Comparison of ENCODE assay signal across 21 cellular contexts in genomic region chr17:58028591-58028990, GRCh38. TPM values are rescaled to one million over a fixed set of nuclear protein-coding genes. Genes with fewer than 3 reads are reported as not detected.
DNase-seq lines count a peak whose midpoint lies in the region; ATAC-seq, FAIRE-seq and TF ChIP-seq lines count a peak whose summit lies in the region.
"Had no signal": no experiment of that assay in that cellular context is flagged by ENCODE, and none has a peak within 500 bp of the region (broad histone marks: within the 10 kb centered on the region; RNA-seq: fewer than 3 reads in every experiment).

No MANE protein-coding gene starts in this region.

- CTCF ChIA-PET in HEK293T (lab: Yijun Ruan, JAX): no interaction called here
- CTCF ChIA-PET in K562 (lab: Yijun Ruan, JAX; ENCODE audit: low intra/inter-chr PET ratio): no interaction called here

- H3K9me1 ChIP-seq in K562 (ENCODE audit: control insufficient read depth, insufficient read depth, low read length): no peaks in the 10 kb centered on the region

- in situ Hi-C loops in K562 (cut with MboI): no loop called here
- in situ Hi-C loops in brain microvascular endothelial cell (cut with HindIII; ENCODE audit: low pct_ligation_motif_present, low sequenced_read_pairs): no loop called here

- ATAC-seq in K562 (no peak), HG03378 (IDR thresholded peaks at IDR 0.05; ENCODE audit: unreplicated experiment) (no peak)
- no peak for ATAC-seq in stimulated activated naive B cell treated with anti-CD40 and anti-IgM and Interleukin-4, amounts not matched to agents 10 μg/mL and 1 μg/mL and 100 μg/mL, for 72 hours (replicated peaks)
- ATAC-seq: A549 had no signal

- TF ChIP-seq POLR2A in K562 (conservative IDR thresholded peaks at IDR 0.05): no peak

- no peak overlapping the region for H3K9ac ChIP-seq in K562 (ENCODE audit: insufficient read depth in 1 of 2, low read depth in 2 of 2, low read length in 2 of 2)

- intact Hi-C loops in K562 (cut with micrococcal nuclease): no loop called here

- H3K4me3 ChIP-seq in K562 (no peak overlapping the region), brain microvascular endothelial cell (ENCODE audit: low read depth, low read length) (no peak overlapping the region)
- H3K4me3 ChIP-seq: A549 had no signal

- peak; percentile 11 for DNase-seq in DMS53 (lab: John Stamatoyannopoulos, UW)
- DNase-seq in DMS53 treated with DMSO at 0.1 percent for 48 hours (lab: John Stamatoyannopoulos, UW; ENCODE audit: unreplicated experiment): no peak
- DNase-seq in HEK293T (ENCODE audit: extremely low spot score): no peak
- DNase-seq in K562 (ENCODE audit: extremely low read depth in 1 of 4, low spot score in 3 of 4): peak in 1 of 4 experiments; percentile 17
- no peak for DNase-seq in brain microvascular endothelial cell
- DNase-seq in stimulated activated naive B cell treated with anti-CD40 and anti-IgM and Interleukin-4, amounts not matched to agents 10 μg/mL and 1 μg/mL and 100 μg/mL, for 72 hours: no peak
- DNase-seq: AML-193; Calu3; CD4-positive, alpha-beta memory T cell; GOT3; H7; KBM-7 had no signal

- H3K4me2 ChIP-seq in K562 (ENCODE audit: insufficient read depth, low read length): no peak overlapping the region
- H3K4me2 ChIP-seq: A549 had no signal

- peaks cover 0 to 5% of the 10 kb centered on the region in 2 donors for H3K36me3 Mint-ChIP-seq in stimulated activated naive B cell treated with anti-CD40 and anti-IgM and Interleukin-4, amounts not matched to agents 10 μg/mL and 1 μg/mL and 100 μg/mL, for 72 hours
- H3K36me3 Mint-ChIP-seq: CD4-positive, alpha-beta memory T cell had no signal

- H3K27me3 ChIP-seq in K562 (ENCODE audit: control insufficient read depth in 2 of 2, insufficient read depth in 2 of 2, low read length in 2 of 2) (peaks cover 5 to 7% of the 10 kb centered on the region in 2 experiments; a peak in 3 of 5 replicates), brain microvascular endothelial cell (replicated peaks) (peaks cover 2% of the 10 kb centered on the region)

- H3K9me3 ChIP-seq in K562 (replicated peaks; ENCODE audit: control insufficient read depth, insufficient read depth, low read depth, low read length): no peaks in the 10 kb centered on the region

- no peaks in the 10 kb centered on the region for H3K4me1 ChIP-seq in K562 (replicated peaks in 1 of 2; ENCODE audit: control insufficient read depth in 2 of 2, insufficient read depth in 2 of 2, low read length in 2 of 2)
- H3K4me1 ChIP-seq: A549 had no signal

- H3K9me3 Mint-ChIP-seq in stimulated activated naive B cell treated with anti-CD40 and anti-IgM and Interleukin-4, amounts not matched to agents 10 μg/mL and 1 μg/mL and 100 μg/mL, for 72 hours: peaks cover 0 to 2% of the 10 kb centered on the region in 2 donors
- H3K9me3 Mint-ChIP-seq: CD4-positive, alpha-beta memory T cell had no signal

- H3K4me3 Mint-ChIP-seq in stimulated activated naive B cell treated with anti-CD40 and anti-IgM and Interleukin-4, amounts not matched to agents 10 μg/mL and 1 μg/mL and 100 μg/mL, for 72 hours: no peak overlapping the region
- H3K4me3 Mint-ChIP-seq: CD14-positive monocyte; CD4-positive, alpha-beta memory T cell had no signal

- no TSS peak for BruUV-seq in K562 (replicated peaks; lab: Mats Ljungman, UMichigan)

- no peaks in the 10 kb centered on the region for H3K79me2 ChIP-seq in K562 (ENCODE audit: control insufficient read depth, insufficient read depth, low read length)

- H3K27me3 Mint-ChIP-seq in stimulated activated naive B cell treated with anti-CD40 and anti-IgM and Interleukin-4, amounts not matched to agents 10 μg/mL and 1 μg/mL and 100 μg/mL, for 72 hours: peaks cover 36 to 48% of the 10 kb centered on the region in 2 donors

- H3K27ac ChIP-seq in C4-2B (peak overlapping the region; percentile 13), K562 (ENCODE audit: extremely low read depth, low read depth, low read length) (no peak overlapping the region), brain microvascular endothelial cell (no peak overlapping the region)
- H3K27ac ChIP-seq: 22Rv1, A549, HL-60 had no signal

- TF ChIP-seq RAD21 in K562 (CRISPR knock-in tag; conservative IDR thresholded peaks at IDR 0.05 in 1 of 2, IDR thresholded peaks at IDR 0.05 in 1 of 2): no peak

- POLR2A ChIA-PET in HEK293T (lab: Yijun Ruan, JAX) (interaction anchor here (1.0 kb wide), 1 partner anchor 21 kb away, joined by 3 read pairs; the partner anchor contains the start of gene SRSF1), K562 (lab: Yijun Ruan, JAX) (interaction anchor here (0.6 kb wide), 1 partner anchor 32 kb away, joined by 3 read pairs; no protein-coding TSS in a partner anchor)

- no peak for FAIRE-seq in K562 (lab: Jason Lieb, UNC)
- FAIRE-seq: A549, G401.6, GM12892, GM18507 had no signal

- H3K36me3 ChIP-seq in K562 (ENCODE audit: control insufficient read depth, insufficient read depth, low read length) (no peaks in the 10 kb centered on the region), brain microvascular endothelial cell (replicated peaks) (no peaks in the 10 kb centered on the region)

- H4K20me1 ChIP-seq in K562 (replicated peaks; ENCODE audit: control insufficient read depth, insufficient read depth, low read length): no peaks in the 10 kb centered on the region

- TF ChIP-seq EP300 in K562 (IDR thresholded peaks at IDR 0.05; ENCODE audit: low read length): no peak

- H3K27ac Mint-ChIP-seq in stimulated activated naive B cell treated with anti-CD40 and anti-IgM and Interleukin-4, amounts not matched to agents 10 μg/mL and 1 μg/mL and 100 μg/mL, for 72 hours: no peak overlapping the region
- H3K27ac Mint-ChIP-seq: CD4-positive, alpha-beta memory T cell had no signal

- TF ChIP-seq CTCF in C4-2B (conservative IDR thresholded peaks at IDR 0.05) (no peak), K562 (IDR thresholded peaks at IDR 0.05 in 2 of 3, conservative IDR thresholded peaks at IDR 0.05 in 1 of 3; ENCODE audit: insufficient read depth in 2 of 3, low read depth in 1 of 3, low read length in 3 of 3) (no peak), brain microvascular endothelial cell (IDR thresholded peaks at IDR 0.05; ENCODE audit: low read depth, low read length, missing control alignments) (no peak)

- H2AFZ ChIP-seq in K562 (ENCODE audit: low read depth, low read length): no peak overlapping the region

- peaks cover 0 to 7% of the 10 kb centered on the region in 2 donors for H3K4me1 Mint-ChIP-seq in stimulated activated naive B cell treated with anti-CD40 and anti-IgM and Interleukin-4, amounts not matched to agents 10 μg/mL and 1 μg/mL and 100 μg/mL, for 72 hours
- H3K4me1 Mint-ChIP-seq: CD4-positive, alpha-beta memory T cell had no signal

RNA-seq across cellular contexts. Expression of gene SRSF1, which starts 21.5 kb away (rescaled TPM):
- total RNA-seq in K562 (2011; cell fraction: chromatin; rRNA removed; ENCODE audit: low replicate concordance): 786 and 1,134 TPM in 2 replicates
- 478 and 544 TPM in 2 replicates for total RNA-seq in K562 (2011; cell fraction: nucleolus; rRNA removed)
- 429 and 506 TPM in 2 replicates for total RNA-seq in K562 (2011; cell fraction: nucleoplasm; rRNA removed)
- total RNA-seq in K562 (2014; rRNA removed) (434 and 460 TPM in 2 replicates), K562 (2014; rRNA removed; fragmentation: Illumina TruSeq; extraction: Trizol) (485 and 507 TPM in 2 replicates), K562 (2015; rRNA removed; fragmentation: Illumina TruSeq; extraction: Trizol) (538 and 559 TPM in 2 replicates), K562 (2021) (384 and 442 TPM in 2 replicates)
- polyA plus RNA-seq in K562 (2011; rRNA removed) (318 and 470 TPM in 2 replicates), K562 (2014; fragmentation: Illumina TruSeq; extraction: Trizol) (380 and 384 TPM in 2 replicates), K562 (2014; fragmentation: Nextera tagmentation; extraction: Ambion mirVana) (10 to 100 TPM; 77.8 to 98.4 TPM), K562 (2014; rRNA removed) (425 and 475 TPM in 2 replicates)
- 194 and 299 TPM in 2 replicates for polyA plus RNA-seq in K562 (2011; cell fraction: cytosol; rRNA removed)
- 1,337 and 1,529 TPM in 2 replicates for polyA plus RNA-seq in K562 (2011; cell fraction: nucleus; rRNA removed)
- polyA plus RNA-seq in K562 (2012): 195 and 557 TPM in 2 replicates
- 523 and 643 TPM in 2 replicates for polyA minus RNA-seq in K562 (2011; rRNA and poly(A)+ RNA removed)
- polyA minus RNA-seq in K562 (2011; cell fraction: cytosol; rRNA and poly(A)+ RNA removed): 235 and 297 TPM in 2 replicates
- 514 and 680 TPM in 2 replicates for polyA minus RNA-seq in K562 (2011; cell fraction: nucleus; rRNA and poly(A)+ RNA removed)

RNA-seq across cellular contexts. Expression of gene VEZF1, which starts 40.5 kb away (rescaled TPM):
- total RNA-seq in K562 (2011; cell fraction: chromatin; rRNA removed; ENCODE audit: low replicate concordance): 10.2 and 22.1 TPM in 2 replicates
- 8.3 and 9.2 TPM in 2 replicates for total RNA-seq in K562 (2011; cell fraction: nucleolus; rRNA removed)
- 13.8 and 21.1 TPM in 2 replicates for total RNA-seq in K562 (2011; cell fraction: nucleoplasm; rRNA removed)
- total RNA-seq in K562 (2014; rRNA removed): 17.8 and 19.3 TPM in 2 replicates
- total RNA-seq in K562 (2014; rRNA removed; fragmentation: Illumina TruSeq; extraction: Trizol): 25.9 and 26.2 TPM in 2 replicates
- 26.2 and 26.8 TPM in 2 replicates for total RNA-seq in K562 (2015; rRNA removed; fragmentation: Illumina TruSeq; extraction: Trizol)
- total RNA-seq in K562 (2021): 24.6 and 25.7 TPM in 2 replicates
- polyA plus RNA-seq in K562 (2011; rRNA removed): 18.2 and 22.1 TPM in 2 replicates
- 14.7 and 15.8 TPM in 2 replicates for polyA plus RNA-seq in K562 (2011; cell fraction: cytosol; rRNA removed)
- polyA plus RNA-seq in K562 (2011; cell fraction: nucleus; rRNA removed): 25.7 and 26.0 TPM in 2 replicates
- polyA plus RNA-seq in K562 (2012): 21.9 and 25.5 TPM in 2 replicates
- 28.3 and 33.4 TPM in 2 replicates for polyA plus RNA-seq in K562 (2014; fragmentation: Illumina TruSeq; extraction: Trizol)
- polyA plus RNA-seq in K562 (2014; fragmentation: Nextera tagmentation; extraction: Ambion mirVana): 1 to 10 TPM; 9.5 to 9.8 TPM
- polyA plus RNA-seq in K562 (2014; rRNA removed): 12.3 and 15.5 TPM in 2 replicates
- 31.2 and 40.2 TPM in 2 replicates for polyA minus RNA-seq in K562 (2011; rRNA and poly(A)+ RNA removed)
- 18.1 and 19.2 TPM in 2 replicates for polyA minus RNA-seq in K562 (2011; cell fraction: cytosol; rRNA and poly(A)+ RNA removed)
- 14.0 and 18.0 TPM in 2 replicates for polyA minus RNA-seq in K562 (2011; cell fraction: nucleus; rRNA and poly(A)+ RNA removed)

RNA-seq across cellular contexts. Expression of gene DYNLL2, which starts 54.6 kb away (rescaled TPM):
- 14.2 and 14.6 TPM in 2 replicates for total RNA-seq in K562 (2011; cell fraction: chromatin; rRNA removed; ENCODE audit: low replicate concordance)
- total RNA-seq in K562 (2011; cell fraction: nucleolus; rRNA removed): 8.4 and 9.3 TPM in 2 replicates
- total RNA-seq in K562 (2011; cell fraction: nucleoplasm; rRNA removed): 17.1 and 28.1 TPM in 2 replicates
- total RNA-seq in K562 (2014; rRNA removed): 13.0 and 17.2 TPM in 2 replicates
- total RNA-seq in K562 (2014; rRNA removed; fragmentation: Illumina TruSeq; extraction: Trizol): 12.8 and 15.0 TPM in 2 replicates
- total RNA-seq in K562 (2015; rRNA removed; fragmentation: Illumina TruSeq; extraction: Trizol): 11.2 and 11.9 TPM in 2 replicates
- 19.1 and 24.5 TPM in 2 replicates for total RNA-seq in K562 (2021)
- 12.2 and 18.4 TPM in 2 replicates for polyA plus RNA-seq in K562 (2011; rRNA removed)
- polyA plus RNA-seq in K562 (2011; cell fraction: cytosol; rRNA removed): 11.2 and 12.5 TPM in 2 replicates
- polyA plus RNA-seq in K562 (2011; cell fraction: nucleus; rRNA removed): 8.7 and 10.1 TPM in 2 replicates
- polyA plus RNA-seq in K562 (2012): 19.5 and 41.0 TPM in 2 replicates
- polyA plus RNA-seq in K562 (2014; fragmentation: Illumina TruSeq; extraction: Trizol): 23.8 and 26.0 TPM in 2 replicates
- polyA plus RNA-seq in K562 (2014; fragmentation: Nextera tagmentation; extraction: Ambion mirVana): 1 to 10 TPM; 1.8 to 2.3 TPM
- 19.9 and 22.6 TPM in 2 replicates for polyA plus RNA-seq in K562 (2014; rRNA removed)
- 16.5 and 19.5 TPM in 2 replicates for polyA minus RNA-seq in K562 (2011; rRNA and poly(A)+ RNA removed)
- 5.9 and 10.6 TPM in 2 replicates for polyA minus RNA-seq in K562 (2011; cell fraction: cytosol; rRNA and poly(A)+ RNA removed)
- 5.9 and 9.1 TPM in 2 replicates for polyA minus RNA-seq in K562 (2011; cell fraction: nucleus; rRNA and poly(A)+ RNA removed)
